8 cellular contexts compared by ENCODE assay signal in genomic region chr14:68506645-68507405, GRCh38.
A peak's percentile ranks its signal among the peaks of the same experiment; 100 is the strongest.
DNase-seq lines count a peak whose midpoint lies in the region; ATAC-seq and TF ChIP-seq lines count a peak whose summit lies in the region.

No MANE protein-coding gene starts in this region.

- no peaks in the 10 kb centered on the region for H4K20me1 ChIP-seq in hepatocyte (ENCODE audit: insufficient read depth, poor library complexity, severe bottlenecking)

- DNase-seq in RWPE1 (ENCODE audit: low spot score) (no peak), hepatocyte (ENCODE audit: low spot score) (no peak), upper lobe of right lung (no peak), heart right ventricle (no peak), NCI-H2227 treated with DMSO at 0.1 percent for 48 hours (lab: John Stamatoyannopoulos, UW) (no peak), NCI-H2029 (lab: John Stamatoyannopoulos, UW) (no peak)

- H3K36me3 ChIP-seq in hepatocyte (replicated peaks; ENCODE audit: insufficient read depth, low read depth) (no peaks in the 10 kb centered on the region), upper lobe of right lung (no peaks in the 10 kb centered on the region), heart right ventricle (no peaks in the 10 kb centered on the region)

- H3K9me2 ChIP-seq in hepatocyte (replicated peaks; ENCODE audit: insufficient read depth) = no peaks in the 10 kb centered on the region

- 70% methylated on average over 11 of the region's 11 CpGs for WGBS in hepatocyte (ENCODE audit: low lambda C conversion rate, missing lambda C conversion rate)
- 90 to 92% methylated on average over 11 of the region's 11 CpGs for WGBS in heart right ventricle, 2 donors

- H2AFZ ChIP-seq in hepatocyte = no peak overlapping the region

- POLR2A ChIA-PET in RWPE1 (lab: Yijun Ruan, JAX; ENCODE audit: low non-redundant PET) = no interaction called here

- intact Hi-C loops in upper lobe of right lung (cut with DNase I) (no loop called here), heart right ventricle (cut with DNase I) (no loop called here)

- CTCF ChIA-PET in RWPE1 (lab: Yijun Ruan, JAX) = interaction anchor here (0.5 to 0.6 kb wide), 3 partner anchors 116 to 563 kb away, joined by 3 to 4 read pairs (median 3); no protein-coding TSS in a partner anchor

- H3K27ac ChIP-seq in RWPE1 (peak overlapping the region; percentile 86), hepatocyte (peak overlapping the region; percentile 71), upper lobe of right lung (peak overlapping the region; percentile 24), heart right ventricle (peak overlapping the region in 4 of 10 donors; percentile 37 to 57 (median 42))

- H3K4me3 ChIP-seq in hepatocyte = no peak overlapping the region
- no peak overlapping the region for H3K4me3 ChIP-seq in upper lobe of right lung
- no peak overlapping the region for H3K4me3 ChIP-seq in heart right ventricle

- H3K9me3 ChIP-seq in hepatocyte (ENCODE audit: low read depth) = no peaks in the 10 kb centered on the region
- H3K9me3 ChIP-seq in upper lobe of right lung = no peaks in the 10 kb centered on the region
- no peaks in the 10 kb centered on the region for H3K9me3 ChIP-seq in heart right ventricle

- H3K4me2 ChIP-seq in hepatocyte = no peak overlapping the region

- TF ChIP-seq CTCF in RWPE1 (conservative IDR thresholded peaks at IDR 0.05; ENCODE audit: low read depth) = no peak
- TF ChIP-seq CTCF in hepatocyte (IDR thresholded peaks at IDR 0.05; ENCODE audit: poor library complexity) = no peak
- TF ChIP-seq CTCF in upper lobe of right lung (IDR thresholded peaks at IDR 0.05) = no peak
- TF ChIP-seq CTCF in heart right ventricle (IDR thresholded peaks at IDR 0.05) = no peak

- H3K27me3 ChIP-seq in hepatocyte = no peaks in the 10 kb centered on the region
- H3K27me3 ChIP-seq in upper lobe of right lung = no peaks in the 10 kb centered on the region
- no peaks in the 10 kb centered on the region for H3K27me3 ChIP-seq in heart right ventricle

- ATAC-seq in GM18499 (IDR thresholded peaks at IDR 0.05; ENCODE audit: insufficient read depth, unreplicated experiment) (peak; percentile 76), HG02588 (IDR thresholded peaks at IDR 0.05; ENCODE audit: unreplicated experiment) (peak; percentile 67), upper lobe of right lung (peak; percentile 84), heart right ventricle (no peak)

- H3K4me1 ChIP-seq in hepatocyte (ENCODE audit: insufficient read depth) (peaks cover 60% of the 10 kb centered on the region), upper lobe of right lung (peaks cover 33% of the 10 kb centered on the region), heart right ventricle (peaks cover 7 to 50% (median 37%) of the 10 kb centered on the region in 9 donors)

- H3K79me2 ChIP-seq in hepatocyte = no peaks in the 10 kb centered on the region

Comparison
In these comparisons a context has a peak if more than half of its experiments do, and no peak if none do; other contexts are left out.
1. ATAC-seq: peak in GM18499 (single experiment), HG02588 (single experiment) and upper lobe of right lung (single experiment); none in heart right ventricle (0 of 8).